ENCODE assay signal across 8 cellular contexts in genomic region chr15:88635343-88635742, GRCh38. TPM values are rescaled to one million over a fixed set of nuclear protein-coding genes. Genes with fewer than 3 reads are reported as not detected.
A peak's percentile ranks its signal among the peaks of the same experiment; 100 is the strongest.
DNase-seq lines count a peak whose midpoint lies in the region; ATAC-seq and TF ChIP-seq lines count a peak whose summit lies in the region.

No MANE protein-coding gene starts in this region.

- intact Hi-C loops in activated T-helper 1 cell treated with anti-CD3 and anti-CD28 coated beads, Interleukin-12 subunit alpha, Interleukin-12 subunit beta, Interleukin-2, Interleukin-4 antibody, amounts not matched to agents 30 ng/mL and 10 ng/mL and 1 ng/mL, durations not matched to agents 14 hours and 24 hours and 36 hours (cut with micrococcal nuclease): no loop called here
- intact Hi-C loops in left ventricle myocardium inferior (cut with micrococcal nuclease): no loop called here

- no peak for TF ChIP-seq CTCF in left ventricle myocardium inferior (IDR thresholded peaks at IDR 0.05; ENCODE audit: borderline replicate concordance)

- peaks cover 83% of the 10 kb centered on the region for H3K4me1 Mint-ChIP-seq in activated T-helper 1 cell treated with anti-CD3 and anti-CD28 coated beads, Interleukin-12 subunit alpha, Interleukin-12 subunit beta, Interleukin-2, Interleukin-4 antibody, amounts not matched to agents 30 ng/mL and 10 ng/mL and 1 ng/mL, durations not matched to agents 14 hours and 24 hours and 36 hours (ENCODE audit: low read depth)

- H3K9me3 Mint-ChIP-seq in activated T-helper 1 cell treated with anti-CD3 and anti-CD28 coated beads, Interleukin-12 subunit alpha, Interleukin-12 subunit beta, Interleukin-2, Interleukin-4 antibody, amounts not matched to agents 30 ng/mL and 10 ng/mL and 1 ng/mL, durations not matched to agents 14 hours and 24 hours and 36 hours: no peaks in the 10 kb centered on the region

- no peaks in the 10 kb centered on the region for H3K9me3 ChIP-seq in left ventricle myocardium inferior (replicated peaks)

- no peak overlapping the region for H3K27ac ChIP-seq in left ventricle myocardium inferior (replicated peaks)

- H3K4me1 ChIP-seq in left ventricle myocardium inferior: peaks cover 31% of the 10 kb centered on the region

- peak; percentile 33 for ATAC-seq in HG03066 (IDR thresholded peaks at IDR 0.05; ENCODE audit: low read depth, unreplicated experiment)
- peak; percentile 28 for ATAC-seq in stimulated activated naive CD8-positive, alpha-beta T cell treated with anti-CD3 and anti-CD28 coated beads, Interleukin-15, Interleukin-2, amounts not matched to agents 100 U/mL and 50 U/mL, for 24 hours

- H3K27me3 ChIP-seq in left ventricle myocardium inferior (ENCODE audit: low read depth): no peaks in the 10 kb centered on the region

- peaks cover 52% of the 10 kb centered on the region for H3K36me3 Mint-ChIP-seq in activated T-helper 1 cell treated with anti-CD3 and anti-CD28 coated beads, Interleukin-12 subunit alpha, Interleukin-12 subunit beta, Interleukin-2, Interleukin-4 antibody, amounts not matched to agents 30 ng/mL and 10 ng/mL and 1 ng/mL, durations not matched to agents 14 hours and 24 hours and 36 hours (ENCODE audit: low read depth)

- DNase-seq in activated CD4-positive, alpha-beta T cell treated with anti-CD3 and anti-CD28 coated beads for 48 hours: peak; percentile 44
- no peak for DNase-seq in activated CD4-positive, alpha-beta T cell treated with anti-CD3 and anti-CD28 coated beads for 1 hour
- peak; percentile 43 for DNase-seq in activated T-helper 1 cell treated with anti-CD3 and anti-CD28 coated beads, Interleukin-12 subunit alpha, Interleukin-12 subunit beta, Interleukin-2, Interleukin-4 antibody, amounts not matched to agents 30 ng/mL and 10 ng/mL and 1 ng/mL, durations not matched to agents 14 hours and 24 hours and 36 hours (ENCODE audit: low spot score)
- no peak for DNase-seq in stimulated activated naive CD8-positive, alpha-beta T cell treated with anti-CD3 and anti-CD28 coated beads, Interleukin-15, Interleukin-2, amounts not matched to agents 100 U/mL and 50 U/mL, for 24 hours
- no peak for DNase-seq in H4 (ENCODE audit: low spot score)
- DNase-seq in DMS79 (lab: John Stamatoyannopoulos, UW): no peak
- no peak for DNase-seq in left ventricle myocardium inferior

- peaks cover 28% of the 10 kb centered on the region for H3K36me3 ChIP-seq in left ventricle myocardium inferior

- peak overlapping the region; percentile 92 for H3K27ac Mint-ChIP-seq in activated T-helper 1 cell treated with anti-CD3 and anti-CD28 coated beads, Interleukin-12 subunit alpha, Interleukin-12 subunit beta, Interleukin-2, Interleukin-4 antibody, amounts not matched to agents 30 ng/mL and 10 ng/mL and 1 ng/mL, durations not matched to agents 14 hours and 24 hours and 36 hours

- no peak overlapping the region for H3K4me3 ChIP-seq in left ventricle myocardium inferior

- peak overlapping the region; percentile 77 for H3K4me3 Mint-ChIP-seq in activated T-helper 1 cell treated with anti-CD3 and anti-CD28 coated beads, Interleukin-12 subunit alpha, Interleukin-12 subunit beta, Interleukin-2, Interleukin-4 antibody, amounts not matched to agents 30 ng/mL and 10 ng/mL and 1 ng/mL, durations not matched to agents 14 hours and 24 hours and 36 hours

- H3K27me3 Mint-ChIP-seq in activated T-helper 1 cell treated with anti-CD3 and anti-CD28 coated beads, Interleukin-12 subunit alpha, Interleukin-12 subunit beta, Interleukin-2, Interleukin-4 antibody, amounts not matched to agents 30 ng/mL and 10 ng/mL and 1 ng/mL, durations not matched to agents 14 hours and 24 hours and 36 hours (ENCODE audit: insufficient read depth): peaks cover 1% of the 10 kb centered on the region

RNA-seq across cellular contexts. Expression of gene ISG20, which starts 3.5 kb away (rescaled TPM):
- total RNA-seq in activated T-helper 1 cell treated with anti-CD3 and anti-CD28 coated beads, Interleukin-12 subunit alpha, Interleukin-12 subunit beta, Interleukin-2, Interleukin-4 antibody, amounts not matched to agents 30 ng/mL and 10 ng/mL and 1 ng/mL, durations not matched to agents 14 hours and 24 hours and 36 hours: 31.2 and 34.9 TPM in 2 replicates
- 14.7 and 20.9 TPM in 2 replicates for total RNA-seq in H4 (2014; rRNA removed; shearing (Covaris generic))
- total RNA-seq in left ventricle myocardium inferior: 3.1 TPM

RNA-seq across cellular contexts. Expression of gene AEN, which starts 14.2 kb away (rescaled TPM):
- 74.2 and 76.4 TPM in 2 replicates for total RNA-seq in activated T-helper 1 cell treated with anti-CD3 and anti-CD28 coated beads, Interleukin-12 subunit alpha, Interleukin-12 subunit beta, Interleukin-2, Interleukin-4 antibody, amounts not matched to agents 30 ng/mL and 10 ng/mL and 1 ng/mL, durations not matched to agents 14 hours and 24 hours and 36 hours
- total RNA-seq in H4 (2014; rRNA removed; shearing (Covaris generic)): 23.9 and 28.7 TPM in 2 replicates
- 10.3 TPM for total RNA-seq in left ventricle myocardium inferior

Comparison
In these comparisons a context has a peak if more than half of its experiments do, and no peak if none do; other contexts are left out.
1. DNase-seq: peak in activated CD4-positive, alpha-beta T cell treated with anti-CD3 and anti-CD28 coated beads for 48 hours (single experiment) and activated T-helper 1 cell treated with anti-CD3 and anti-CD28 coated beads, Interleukin-12 subunit alpha, Interleukin-12 subunit beta, Interleukin-2, Interleukin-4 antibody, amounts not matched to agents 30 ng/mL and 10 ng/mL and 1 ng/mL, durations not matched to agents 14 hours and 24 hours and 36 hours (single experiment); none in activated CD4-positive, alpha-beta T cell treated with anti-CD3 and anti-CD28 coated beads for 1 hour (single experiment), stimulated activated naive CD8-positive, alpha-beta T cell treated with anti-CD3 and anti-CD28 coated beads, Interleukin-15, Interleukin-2, amounts not matched to agents 100 U/mL and 50 U/mL, for 24 hours (single experiment), H4 (single experiment), DMS79 (single experiment) and left ventricle myocardium inferior (single experiment).